In genomic region chr17:75625813-75626486, GRCh38 we compare ENCODE assay signal across 7 cellular contexts. TPM values are rescaled to one million over a fixed set of nuclear protein-coding genes. Genes with fewer than 3 reads are reported as not detected.
DNase-seq lines count a peak whose midpoint lies in the region; ATAC-seq and TF ChIP-seq lines count a peak whose summit lies in the region.

No MANE protein-coding gene starts in this region.

- H3K79me2 ChIP-seq in DND-41 (ENCODE audit: insufficient read depth, low read length) = no peaks in the 10 kb centered on the region

- TF ChIP-seq CTCF in DND-41 (IDR thresholded peaks at IDR 0.05; ENCODE audit: borderline replicate concordance, extremely low read depth, low read length, poor library complexity, severe bottlenecking) (peak; percentile 79), thyroid gland (IDR thresholded peaks at IDR 0.05) (peak in 4 of 6 experiments; percentile 18 to 38 (median 21))
- peak; percentile 67 for TF ChIP-seq CTCF in activated CD8-positive, alpha-beta T cell treated with anti-CD3 and anti-CD28 coated beads for 36 hours (IDR thresholded peaks at IDR 0.05)

- 84% methylated on average over 15 of the region's 15 CpGs for WGBS in right cardiac atrium
- 92 to 100% methylated on average over 1 to 8 of the region's 15 CpGs for WGBS in thyroid gland, 2 donors

- H3K4me1 ChIP-seq in DND-41 (ENCODE audit: insufficient read depth, low read length) (no peaks in the 10 kb centered on the region), right cardiac atrium (ENCODE audit: control insufficient read depth, insufficient read depth, low read length) (no peaks in the 10 kb centered on the region), thyroid gland (no peaks in the 10 kb centered on the region)

- DNase-seq in DND-41 (peak; percentile 59), HPDE6-E6E7 (ENCODE audit: extremely low spot score) (peak; percentile 62), right cardiac atrium (peak; percentile 10 to 65 (median 58)), thyroid gland (no peak), NCI-H446 treated with DMSO at 0.1 percent for 48 hours (lab: John Stamatoyannopoulos, UW) (no peak)
- DNase-seq in activated CD8-positive, alpha-beta T cell treated with anti-CD3 and anti-CD28 coated beads for 36 hours = peak; percentile 36

- H3K27ac ChIP-seq in DND-41 (ENCODE audit: low read length) (no peak overlapping the region), right cardiac atrium (ENCODE audit: low read length) (no peak overlapping the region), thyroid gland (no peak overlapping the region)

- H3K4me2 ChIP-seq in DND-41 (ENCODE audit: insufficient read depth, low read length) = no peak overlapping the region

- no peak overlapping the region for H2AFZ ChIP-seq in DND-41 (ENCODE audit: low read depth, low read length)

- POLR2A ChIA-PET in activated CD8-positive, alpha-beta T cell treated with anti-CD3 and anti-CD28 coated beads for 36 hours (lab: Charles Lee) = interaction anchor here (0.8 to 1.4 kb wide), 3 partner anchors 11 to 178 kb away, joined by 3 read pairs; no protein-coding TSS in a partner anchor

- H3K4me3 ChIP-seq in DND-41 (ENCODE audit: low read depth in 1 of 2, low read length in 2 of 2) (no peak overlapping the region), right cardiac atrium (ENCODE audit: low read length) (no peak overlapping the region), thyroid gland (replicated peaks in 1 of 3) (no peak overlapping the region)

- H3K4me3 Mint-ChIP-seq in activated CD8-positive, alpha-beta T cell treated with anti-CD3 and anti-CD28 coated beads for 36 hours = no peak overlapping the region

- no peaks in the 10 kb centered on the region for H3K27me3 ChIP-seq in DND-41 (ENCODE audit: insufficient read depth, low read length, poor library complexity)
- no peaks in the 10 kb centered on the region for H3K27me3 ChIP-seq in right cardiac atrium (ENCODE audit: control insufficient read depth, insufficient read depth)
- H3K27me3 ChIP-seq in thyroid gland = no peaks in the 10 kb centered on the region

- H3K36me3 ChIP-seq in DND-41 (ENCODE audit: insufficient read depth, low read length) (peaks cover 18% of the 10 kb centered on the region), thyroid gland (peaks cover 29 to 35% of the 10 kb centered on the region in 2 donors)

- H3K27me3 Mint-ChIP-seq in activated CD8-positive, alpha-beta T cell treated with anti-CD3 and anti-CD28 coated beads for 36 hours = no peaks in the 10 kb centered on the region

- TF ChIP-seq POLR2A in thyroid gland (IDR thresholded peaks at IDR 0.05) = no peak

- H3K36me3 Mint-ChIP-seq in activated CD8-positive, alpha-beta T cell treated with anti-CD3 and anti-CD28 coated beads for 36 hours (ENCODE audit: low read depth) = no peaks in the 10 kb centered on the region

- 0 out of 2 replicates have a peak, but pooled peaks cover 5% of the 10 kb centered on the region for H4K20me1 ChIP-seq in DND-41 (ENCODE audit: insufficient read depth, low read length)

- CTCF ChIA-PET in activated CD8-positive, alpha-beta T cell treated with anti-CD3 and anti-CD28 coated beads for 36 hours (lab: Charles Lee) = interaction anchor here (0.6 to 3.4 kb wide), 14 partner anchors 9 to 128 kb away, joined by 3 to 27 read pairs (median 3); no protein-coding TSS in a partner anchor

- ATAC-seq in DND-41 (ENCODE audit: insufficient read depth, low read depth) (peak; percentile 83), right cardiac atrium (peak; percentile 12), GM21737 (IDR thresholded peaks at IDR 0.05; ENCODE audit: unreplicated experiment) (no peak)
- peak; percentile 82 for ATAC-seq in activated CD8-positive, alpha-beta T cell treated with anti-CD3 and anti-CD28 coated beads for 36 hours

- no peaks in the 10 kb centered on the region for H3K4me1 Mint-ChIP-seq in activated CD8-positive, alpha-beta T cell treated with anti-CD3 and anti-CD28 coated beads for 36 hours (ENCODE audit: low read depth)

- no peak overlapping the region for H3K9ac ChIP-seq in DND-41 (ENCODE audit: low read depth, low read length)

- H3K9me3 ChIP-seq in DND-41 (ENCODE audit: insufficient read depth, low read length, severe bottlenecking) (no peaks in the 10 kb centered on the region), right cardiac atrium (ENCODE audit: control insufficient read depth, low read length) (no peaks in the 10 kb centered on the region), thyroid gland (no peaks in the 10 kb centered on the region)

- intact Hi-C loops in activated CD8-positive, alpha-beta T cell treated with anti-CD3 and anti-CD28 coated beads for 36 hours (cut with micrococcal nuclease) = no loop called here
- intact Hi-C loops in right cardiac atrium (cut with DNase I) = no loop called here
- intact Hi-C loops in thyroid gland (cut with DNase I) = no loop called here

- H3K27ac Mint-ChIP-seq in activated CD8-positive, alpha-beta T cell treated with anti-CD3 and anti-CD28 coated beads for 36 hours = no peak overlapping the region

- no peaks in the 10 kb centered on the region for H3K9me3 Mint-ChIP-seq in activated CD8-positive, alpha-beta T cell treated with anti-CD3 and anti-CD28 coated beads for 36 hours

RNA-seq across cellular contexts. Expression of gene SMIM5, which starts 7.3 kb away (rescaled TPM):
- under 1 TPM; 0.07 to 0.25 TPM for total RNA-seq in activated CD8-positive, alpha-beta T cell treated with anti-CD3 and anti-CD28 coated beads for 36 hours
- 10 to 100 TPM in 2 of 4 donors, 1 to 10 TPM in 2; 6.9 to 12.2 (median 9.6) TPM for total RNA-seq in right cardiac atrium
- 13.5 TPM for polyA plus RNA-seq in right cardiac atrium
- 10 to 100 TPM in 2 of 4 donors, 1 to 10 TPM in 2; 2.3 to 13.6 (median 7.9) TPM for total RNA-seq in thyroid gland

RNA-seq across cellular contexts. Expression of gene MYO15B, which starts 38.4 kb away (rescaled TPM):
- 10 to 100 TPM; 24.9 to 28.7 TPM for total RNA-seq in activated CD8-positive, alpha-beta T cell treated with anti-CD3 and anti-CD28 coated beads for 36 hours
- total RNA-seq in right cardiac atrium = 100 to 1,000 TPM in 1 of 4 donors, 10 to 100 TPM in 3; 75.8 to 131 (median 93.4) TPM
- polyA plus RNA-seq in right cardiac atrium = 70.9 TPM
- total RNA-seq in thyroid gland = 100 to 1,000 TPM in 2 of 4 donors, 10 to 100 TPM in 2; 64.9 to 209 (median 120) TPM

RNA-seq across cellular contexts. Expression of gene RECQL5, which starts 41.0 kb away (rescaled TPM):
- total RNA-seq in activated CD8-positive, alpha-beta T cell treated with anti-CD3 and anti-CD28 coated beads for 36 hours = 10 to 100 TPM; 33.3 to 34.2 TPM
- 10 to 100 TPM in 3 of 4 donors, 1 to 10 TPM in 1; 7.9 to 19.9 (median 14.8) TPM for total RNA-seq in right cardiac atrium
- polyA plus RNA-seq in right cardiac atrium = 13.5 TPM
- 10 to 100 TPM; 41.9 to 91.8 (median 70.1) TPM for total RNA-seq in thyroid gland

RNA-seq across cellular contexts. Expression of gene SAP30BP, which starts 41.2 kb away (rescaled TPM):
- 10 to 100 TPM; 73.0 to 75.8 TPM for total RNA-seq in activated CD8-positive, alpha-beta T cell treated with anti-CD3 and anti-CD28 coated beads for 36 hours
- total RNA-seq in right cardiac atrium = 10 to 100 TPM; 51.0 to 66.5 (median 56.3) TPM
- 58.5 TPM for polyA plus RNA-seq in right cardiac atrium
- 10 to 100 TPM; 52.5 to 83.6 (median 72.7) TPM for total RNA-seq in thyroid gland

Comparison
In these comparisons a context has a peak if more than half of its experiments do, and no peak if none do; other contexts are left out.
1. DNase-seq: peak in DND-41 (single experiment), HPDE6-E6E7 (single experiment), activated CD8-positive, alpha-beta T cell treated with anti-CD3 and anti-CD28 coated beads for 36 hours (single experiment) and right cardiac atrium (3 of 3); none in thyroid gland (0 of 2) and NCI-H446 treated with DMSO at 0.1 percent for 48 hours (single experiment).
2. CTCF ChIP-seq: peak in every context shown above with its lines; median percentile 79 in DND-41; 67 in activated CD8-positive, alpha-beta T cell treated with anti-CD3 and anti-CD28 coated beads for 36 hours; 21 in thyroid gland.